In the genomic region with DNA sequence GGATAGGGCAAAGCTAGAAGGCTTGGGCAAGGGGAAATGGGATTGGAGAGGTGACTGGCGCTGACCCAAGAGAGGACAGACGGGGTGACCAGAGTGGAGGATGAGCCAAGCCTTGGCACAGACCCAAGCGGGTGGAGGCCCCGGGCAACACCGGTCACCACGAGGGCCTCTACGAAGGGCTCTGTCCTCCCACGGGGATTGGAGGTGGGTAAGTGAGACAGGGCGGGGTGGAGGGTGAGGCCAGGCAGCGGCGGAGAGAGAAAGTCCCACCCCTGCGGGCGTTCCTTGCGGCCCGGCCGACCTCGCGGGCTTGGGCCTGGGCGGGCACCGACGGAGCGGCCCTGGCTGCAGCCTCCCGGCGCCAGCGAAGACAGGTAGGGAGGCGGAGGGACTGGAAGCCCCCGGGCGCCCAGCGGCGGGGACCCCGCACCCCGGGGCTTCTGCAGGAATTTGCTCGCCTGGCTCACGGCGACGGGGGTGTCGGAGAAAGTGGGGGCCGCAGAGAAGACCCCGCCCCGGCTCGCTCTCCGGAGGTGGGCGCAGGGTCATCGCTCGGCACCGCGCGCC, we compare ENCODE assay signal across 9 cellular contexts. TPM values are rescaled to one million over a fixed set of nuclear protein-coding genes. Genes with fewer than 3 reads are reported as not detected.
A peak's percentile ranks its signal among the peaks of the same experiment; 100 is the strongest.
DNase-seq lines count a peak whose midpoint lies in the region; ATAC-seq, FAIRE-seq and TF ChIP-seq lines count a peak whose summit lies in the region.
"Had no signal": no experiment of that assay in that cellular context is flagged by ENCODE, and none has a peak within 500 bp of the region (broad histone marks: within the 10 kb centered on the region; RNA-seq: fewer than 3 reads in every experiment).

PAPLN (plus strand) TSS at position 288 of the 567 bp plus-strand sequence. CDS start 2,273 bp downstream, outside the sequence.

- POLR2A ChIA-PET in HepG2 (lab: Yijun Ruan, JAX): no interaction called here

- intact Hi-C loops in mammary epithelial cell (cut with micrococcal nuclease) (no loop called here), HepG2 (cut with micrococcal nuclease; ENCODE audit: unreplicated experiment) (loop anchor here (10.0 kb wide), 1 partner anchor 47 kb away; no protein-coding TSS in a partner anchor), testis (cut with DNase I; ENCODE audit: low total_unique reads) (no loop called here)

- DNase-seq in D721Med (ENCODE audit: insufficient read length, low spot score) (peak; percentile 16), Karpas-422 (no peak), mammary epithelial cell (peak; percentile 20), HepG2 (ENCODE audit: low spot score) (no peak), testis (no peak), iPS-NIHi7 (ENCODE audit: extremely low spot score) (no peak), ureter (ENCODE audit: low spot score) (no peak)

- ATAC-seq in HepG2 (no peak), GM21786 (IDR thresholded peaks at IDR 0.05; ENCODE audit: unreplicated experiment) (no peak)

- TF ChIP-seq CTCF in D721Med (IDR thresholded peaks at IDR 0.05; ENCODE audit: insufficient read depth, missing control alignments) (no peak), mammary epithelial cell (conservative IDR thresholded peaks at IDR 0.05 in 1 of 2, IDR thresholded peaks at IDR 0.05 in 1 of 2; ENCODE audit: extremely low read depth in 1 of 2, insufficient read depth in 1 of 2, low read depth in 1 of 2, low read length in 2 of 2) (no peak), HepG2 (CRISPR knock-in tag; IDR thresholded peaks at IDR 0.05) (no peak), testis (IDR thresholded peaks at IDR 0.05) (no peak)

- H3K27ac ChIP-seq in Karpas-422 (ENCODE audit: low read length): no peak within 1 kb of the TSS
- H3K27ac ChIP-seq in mammary epithelial cell (ENCODE audit: insufficient read depth, low read depth, low read length): no peak within 1 kb of the TSS
- no peak within 1 kb of the TSS for H3K27ac ChIP-seq in HepG2 (ENCODE audit: extremely low read length, insufficient read depth, low read length)
- H3K27ac ChIP-seq in testis: peak within 1 kb of the TSS; percentile 71 to 87

- H3K79me2 ChIP-seq in Karpas-422 (ENCODE audit: low read length) (no peaks in the 10 kb centered on the region), mammary epithelial cell (ENCODE audit: insufficient read depth, low read length) (no peaks in the 10 kb centered on the region), HepG2 (ENCODE audit: insufficient read depth, low read length) (no peaks in the 10 kb centered on the region)

- TF ChIP-seq EP300 in HepG2 (IDR thresholded peaks at IDR 0.05; ENCODE audit: low read depth in 2 of 2, low read length in 2 of 2) (no peak), HepG2 (CRISPR knock-in tag; IDR thresholded peaks at IDR 0.05; ENCODE audit: borderline replicate concordance) (no peak)

- H3K36me3 ChIP-seq in Karpas-422 (ENCODE audit: insufficient read depth, low read length): no peaks in the 10 kb centered on the region
- H3K36me3 ChIP-seq in mammary epithelial cell (ENCODE audit: insufficient read depth, low read length): no peaks in the 10 kb centered on the region
- H3K36me3 ChIP-seq in HepG2 (replicated peaks in 1 of 2; ENCODE audit: control insufficient read depth in 1 of 2, insufficient read depth in 2 of 2, low read length in 2 of 2): no peaks in the 10 kb centered on the region
- no peaks in the 10 kb centered on the region for H3K36me3 ChIP-seq in testis (ENCODE audit: low read depth, missing control alignments)

- dilution Hi-C loops in mammary epithelial cell (cut with HindIII; ENCODE audit: low sequenced_read_pairs): no loop called here

- TF ChIP-seq POLR2A in HepG2 (IDR thresholded peaks at IDR 0.05; ENCODE audit: insufficient read depth in 1 of 2, low read depth in 2 of 2, low read length in 2 of 2): no peak
- TF ChIP-seq POLR2A in testis (IDR thresholded peaks at IDR 0.05): no peak

- H3K9me3 ChIP-seq in Karpas-422 (ENCODE audit: low read length) (no peaks in the 10 kb centered on the region), mammary epithelial cell (replicated peaks; ENCODE audit: insufficient read depth, low read length) (no peaks in the 10 kb centered on the region), HepG2 (ENCODE audit: low read length) (no peaks in the 10 kb centered on the region), testis (no peaks in the 10 kb centered on the region)

- FAIRE-seq in D721Med (lab: Jason Lieb, UNC): no peak
- FAIRE-seq in HepG2 (lab: Jason Lieb, UNC): no peak

- 25% methylated on average over 10 of the region's 48 CpGs for WGBS in mammary epithelial cell (ENCODE audit: low coverage, missing lambda C conversion rate)
- WGBS in HepG2 (ENCODE audit: low lambda C conversion rate): 62% methylated on average over 22 of the region's 48 CpGs
- WGBS in testis, 2 donors: 3 to 4% methylated on average over 20 to 48 of the region's 48 CpGs

- H3K4me3 ChIP-seq in Karpas-422 (ENCODE audit: low read length): peak within 1 kb of the TSS; percentile 39; the same call in 1 of the 2 replicates
- H3K4me3 ChIP-seq in mammary epithelial cell (replicated peaks in 1 of 3; ENCODE audit: insufficient read depth in 1 of 3, low read depth in 2 of 3, low read length in 3 of 3): peak within 1 kb of the TSS; percentile 9 to 49 (median 37)
- H3K4me3 ChIP-seq in HepG2 (replicated peaks in 1 of 3; ENCODE audit: insufficient read depth in 1 of 3, low read depth in 2 of 3, low read length in 3 of 3): peak within 1 kb of the TSS; percentile 54 to 73 (median 66)
- H3K4me3 ChIP-seq in testis: peak within 1 kb of the TSS; percentile 64

- H3K9ac ChIP-seq in Karpas-422 (ENCODE audit: low read length): peak within 1 kb of the TSS; percentile 23; the same call in 1 of the 2 replicates
- no peak within 1 kb of the TSS for H3K9ac ChIP-seq in mammary epithelial cell (ENCODE audit: insufficient read depth, low read length)
- peak within 1 kb of the TSS; percentile 34; the same call in 1 of the 2 replicates for H3K9ac ChIP-seq in HepG2 (ENCODE audit: insufficient read depth, low read depth, low read length)

- peak within 1 kb of the TSS; percentile 54 for H3K4me2 ChIP-seq in Karpas-422 (ENCODE audit: low read depth, low read length, poor library complexity, severe bottlenecking)
- peak within 1 kb of the TSS; percentile 88 for H3K4me2 ChIP-seq in mammary epithelial cell (ENCODE audit: insufficient read depth, low read depth, low read length)
- H3K4me2 ChIP-seq in HepG2 (ENCODE audit: low read depth, low read length): peak within 1 kb of the TSS; percentile 92

- H4K20me1 ChIP-seq in Karpas-422 (ENCODE audit: insufficient read depth, low read depth, low read length): no peaks in the 10 kb centered on the region
- H4K20me1 ChIP-seq in mammary epithelial cell (ENCODE audit: insufficient read depth, low read length): peaks cover 2% of the 10 kb centered on the region
- H4K20me1 ChIP-seq in HepG2 (ENCODE audit: insufficient read depth, low read length): no peaks in the 10 kb centered on the region

- BruUV-seq in mammary epithelial cell (replicated peaks; lab: Mats Ljungman, UMichigan): no TSS peak
- BruUV-seq in HepG2 (replicated peaks; lab: Mats Ljungman, UMichigan): no TSS peak

- no peak within 1 kb of the TSS for H2AFZ ChIP-seq in Karpas-422 (ENCODE audit: low read length)
- peak within 1 kb of the TSS; percentile 42 for H2AFZ ChIP-seq in mammary epithelial cell (ENCODE audit: low read depth, low read length)
- no peak within 1 kb of the TSS for H2AFZ ChIP-seq in HepG2 (ENCODE audit: low read length)

- TF ChIP-seq RAD21 in HepG2 (CRISPR knock-in tag; IDR thresholded peaks at IDR 0.05): no peak

- no peaks in the 10 kb centered on the region for H3K27me3 ChIP-seq in Karpas-422 (ENCODE audit: low read length)
- peaks cover 18% of the 10 kb centered on the region for H3K27me3 ChIP-seq in mammary epithelial cell (ENCODE audit: insufficient read depth, low read length)
- peaks cover 19 to 87% of the 10 kb centered on the region in 2 experiments for H3K27me3 ChIP-seq in HepG2 (ENCODE audit: control insufficient read depth in 1 of 2, insufficient read depth in 2 of 2, low read length in 2 of 2)
- no peaks in the 10 kb centered on the region for H3K27me3 ChIP-seq in testis

- H3K4me1 ChIP-seq in Karpas-422 (ENCODE audit: low read length): peaks cover 86% of the 10 kb centered on the region
- H3K4me1 ChIP-seq in mammary epithelial cell (ENCODE audit: insufficient read depth, low read length): peaks cover 32% of the 10 kb centered on the region
- peaks cover 37% of the 10 kb centered on the region for H3K4me1 ChIP-seq in HepG2 (ENCODE audit: insufficient read depth, low read length)
- H3K4me1 ChIP-seq in testis: peaks cover 21% of the 10 kb centered on the region

- in situ Hi-C loops in mammary epithelial cell (cut with MboI; ENCODE audit: low sequenced_read_pairs in 2 of 2) (no loop called here), HepG2 (cut with HindIII; ENCODE audit: extremely low pct_ligation_motif_present, low pct_unique_long_range_greater_than_20kb) (no loop called here)

- CTCF ChIA-PET in mammary epithelial cell (lab: Charles Lee; ENCODE audit: low non-redundant PET): no interaction called here
- CTCF ChIA-PET in HepG2 (lab: Yijun Ruan, JAX; ENCODE audit: low intra/inter-chr PET ratio, low total read pairs): no interaction called here

- H3K9me2 ChIP-seq in Karpas-422 (replicated peaks; ENCODE audit: insufficient read depth, low read length): no peaks in the 10 kb centered on the region

RNA-seq across cellular contexts. Expression of gene PAPLN, which starts in this region (rescaled TPM):
- total RNA-seq in Karpas-422 (2014; rRNA removed; shearing (Covaris generic); ENCODE audit: low replicate concordance): 12.9 and 18.0 TPM in 2 replicates
- total RNA-seq in mammary epithelial cell (10 to 100 TPM in 1 of 2 donors, 1 to 10 TPM in 1; 6.0 to 15.0 TPM), HepG2 (2016; rRNA removed; fragmentation: Illumina TruSeq; extraction: Trizol) (not detected in 2 replicates), testis (10 to 100 TPM; 24.5 to 33.4 TPM), ureter (6.7 TPM)
- polyA plus RNA-seq in mammary epithelial cell (5.3 TPM), HepG2 (2011; rRNA removed) (not detected in 2 replicates), testis (ENCODE audit: insufficient read depth, low read depth, low replicate concordance) (12.4 TPM)
- polyA minus RNA-seq in mammary epithelial cell: 1.8 TPM
- not detected in 2 replicates for total RNA-seq in HepG2 (2016; cell fraction: cytosol; rRNA removed; fragmentation: Illumina TruSeq; extraction: Trizol; ENCODE audit: low read depth)
- total RNA-seq in HepG2 (2016; cell fraction: insoluble cytoplasmic fraction; rRNA removed; fragmentation: Illumina TruSeq; extraction: Trizol): not detected in 2 replicates
- not detected in 2 replicates for total RNA-seq in HepG2 (2016; cell fraction: membrane; rRNA removed; fragmentation: Illumina TruSeq; extraction: Trizol)
- not detected in 2 replicates for total RNA-seq in HepG2 (2016; cell fraction: nucleus; rRNA removed; fragmentation: Illumina TruSeq; extraction: Trizol)
- 0.01 TPM in 1 of 2 replicates, not detected in the other for polyA plus RNA-seq in HepG2 (2011; cell fraction: cytosol; rRNA removed)
- 0.05 TPM in 1 of 2 replicates, not detected in the other for polyA plus RNA-seq in HepG2 (2011; cell fraction: nucleus; rRNA removed)
- 0.07 and 0.28 TPM in 2 replicates for polyA plus RNA-seq in HepG2 (2012)
- not detected in 2 replicates for polyA plus RNA-seq in HepG2 (2016; cell fraction: cytosol; fragmentation: Illumina TruSeq; extraction: Trizol; ENCODE audit: low read depth)
- not detected in 2 replicates for polyA plus RNA-seq in HepG2 (2016; cell fraction: insoluble cytoplasmic fraction; fragmentation: Illumina TruSeq; extraction: Trizol; ENCODE audit: low read depth)
- not detected in 2 replicates for polyA plus RNA-seq in HepG2 (2016; cell fraction: membrane; fragmentation: Illumina TruSeq; extraction: Trizol; ENCODE audit: low read depth)
- polyA plus RNA-seq in HepG2 (2016; cell fraction: nucleus; fragmentation: Illumina TruSeq; extraction: Trizol; ENCODE audit: insufficient read depth, low read depth): not detected in 2 replicates
- 4.1 TPM in 1 of 2 replicates, not detected in the other for polyA minus RNA-seq in HepG2 (2011; rRNA and poly(A)+ RNA removed; ENCODE audit: low replicate concordance)
- not detected in 2 replicates for polyA minus RNA-seq in HepG2 (2011; cell fraction: cytosol; rRNA and poly(A)+ RNA removed)
- not detected in 2 replicates for polyA minus RNA-seq in HepG2 (2011; cell fraction: nucleus; rRNA and poly(A)+ RNA removed)
- total RNA-seq: SK-MEL-5 had no signal

Comparison
In these comparisons a context has a peak if more than half of its experiments do, and no peak if none do; other contexts are left out.
1. DNase-seq: peak in D721Med (single experiment) and mammary epithelial cell (single experiment); none in Karpas-422 (single experiment), HepG2 (single experiment), testis (single experiment), iPS-NIHi7 (single experiment) and ureter (single experiment).
2. H3K27ac ChIP-seq: peak in testis (2 of 2); none in Karpas-422 (single experiment), mammary epithelial cell (single experiment) and HepG2 (single experiment).
3. Peak in every context shown above with its lines, with median percentiles within 50 percentile points of each other: H3K4me2 ChIP-seq and H3K4me3 ChIP-seq.